Comparison of ENCODE assay signal across 8 cellular contexts in the genomic region with DNA sequence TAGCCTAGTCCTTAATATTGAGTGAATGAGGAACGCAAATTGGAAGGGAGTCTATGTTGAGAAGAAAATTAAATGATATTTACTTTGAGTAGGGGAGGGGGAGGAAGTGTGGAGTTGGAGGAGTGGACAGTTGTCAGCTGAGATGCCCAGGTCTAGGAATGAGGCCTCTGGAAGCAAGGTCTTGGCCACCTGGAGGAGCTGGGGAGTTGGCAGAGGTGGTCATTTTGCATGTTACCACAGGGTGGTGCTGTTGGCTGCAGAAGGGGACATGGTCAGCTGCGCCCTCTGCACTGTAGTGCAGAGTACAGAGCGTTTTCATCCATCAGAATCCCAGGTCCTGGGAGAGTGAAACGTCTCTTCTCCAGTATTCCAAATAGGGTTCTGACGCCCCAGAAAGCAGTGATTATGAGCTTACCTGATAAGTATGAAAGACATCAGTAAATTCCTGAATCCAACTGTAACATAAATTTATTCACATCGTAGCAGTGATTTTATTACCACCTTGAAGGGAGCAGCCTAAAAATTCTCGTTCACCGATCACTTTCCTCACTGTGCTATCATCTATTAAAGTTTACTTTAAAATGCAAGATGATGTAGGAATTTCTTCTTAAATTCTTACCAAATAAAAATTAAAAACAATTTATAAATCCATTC. TPM values are rescaled to one million over a fixed set of nuclear protein-coding genes. Genes with fewer than 3 reads are reported as not detected.
DNase-seq lines count a peak whose midpoint lies in the region; ATAC-seq, FAIRE-seq and TF ChIP-seq lines count a peak whose summit lies in the region.

No MANE protein-coding gene starts in this region.

- H3K27me3 Mint-ChIP-seq in activated naive CD8-positive, alpha-beta T cell, result no peaks in the 10 kb centered on the region
- no peaks in the 10 kb centered on the region for H3K27me3 Mint-ChIP-seq in progenitor cell of endocrine pancreas

- peaks cover 14% of the 10 kb centered on the region for H3K4me1 Mint-ChIP-seq in activated naive CD8-positive, alpha-beta T cell (ENCODE audit: low read depth)
- no peaks in the 10 kb centered on the region for H3K4me1 Mint-ChIP-seq in progenitor cell of endocrine pancreas (ENCODE audit: low read depth)

- peak; percentile 76 for TF ChIP-seq CTCF in D721Med (IDR thresholded peaks at IDR 0.05; ENCODE audit: insufficient read depth, missing control alignments)
- TF ChIP-seq CTCF in HL-60 (IDR thresholded peaks at IDR 0.05; ENCODE audit: insufficient read depth, low read length), result peak; percentile 87
- peak; percentile 92 for TF ChIP-seq CTCF in cardiac muscle cell (IDR thresholded peaks at IDR 0.05; ENCODE audit: low read depth, low read length)
- peak; percentile 98 for TF ChIP-seq CTCF in progenitor cell of endocrine pancreas (IDR thresholded peaks at IDR 0.05; ENCODE audit: unreplicated experiment)

- H3K4me3 Mint-ChIP-seq in activated naive CD8-positive, alpha-beta T cell, result no peak overlapping the region
- H3K4me3 Mint-ChIP-seq in progenitor cell of endocrine pancreas (ENCODE audit: low read depth), result no peak overlapping the region

- no peak overlapping the region for H3K4me3 ChIP-seq in HL-60 (replicated peaks; ENCODE audit: insufficient read depth, low read length)
- no peak overlapping the region for H3K4me3 ChIP-seq in cardiac muscle cell

- peak; percentile 41 for DNase-seq in D721Med (ENCODE audit: insufficient read length, low spot score)
- DNase-seq in HL-60 (ENCODE audit: low read depth in 1 of 2, low spot score in 1 of 2), result peak; percentile 41 to 50
- DNase-seq in NOMO-1 treated with dmso at 0.1 percent for 144 hours (lab: John Stamatoyannopoulos, UW; ENCODE audit: unreplicated experiment), result peak; percentile 14
- DNase-seq in cardiac muscle cell (ENCODE audit: low read depth in 1 of 2, low spot score in 1 of 2), result peak; percentile 83 to 85
- DNase-seq in progenitor cell of endocrine pancreas (ENCODE audit: low spot score, unreplicated experiment), result peak; percentile 70
- DNase-seq in activated gamma-delta T cell (lab: John Stamatoyannopoulos, UW), result no peak

- no peaks in the 10 kb centered on the region for H3K27me3 ChIP-seq in HL-60 (ENCODE audit: insufficient read depth, poor library complexity, severe bottlenecking)
- no peaks in the 10 kb centered on the region for H3K27me3 ChIP-seq in cardiac muscle cell

- H3K4me1 ChIP-seq in cardiac muscle cell (ENCODE audit: low read depth), result no peaks in the 10 kb centered on the region

- peaks cover 26% of the 10 kb centered on the region for H3K36me3 ChIP-seq in cardiac muscle cell

- FAIRE-seq in D721Med (lab: Jason Lieb, UNC), result no peak

- no peaks in the 10 kb centered on the region for H3K9me3 Mint-ChIP-seq in activated naive CD8-positive, alpha-beta T cell (ENCODE audit: low read depth)
- no peaks in the 10 kb centered on the region for H3K9me3 Mint-ChIP-seq in progenitor cell of endocrine pancreas (ENCODE audit: low read depth)

- H3K27ac Mint-ChIP-seq in activated naive CD8-positive, alpha-beta T cell, result peak overlapping the region; percentile 59
- peak overlapping the region; percentile 29 for H3K27ac Mint-ChIP-seq in progenitor cell of endocrine pancreas

- ATAC-seq in HG03460 (IDR thresholded peaks at IDR 0.05; ENCODE audit: unreplicated experiment), result no peak

- H3K27ac ChIP-seq in HL-60 (replicated peaks) (no peak overlapping the region), cardiac muscle cell (no peak overlapping the region)

- peaks cover 2% of the 10 kb centered on the region for H3K36me3 Mint-ChIP-seq in activated naive CD8-positive, alpha-beta T cell
- H3K36me3 Mint-ChIP-seq in progenitor cell of endocrine pancreas (ENCODE audit: insufficient read depth), result peaks cover 34% of the 10 kb centered on the region

- H3K9me3 ChIP-seq in cardiac muscle cell (ENCODE audit: low read depth), result no peaks in the 10 kb centered on the region

RNA-seq across cellular contexts. Expression of gene PARK7, which starts 13.8 kb away (rescaled TPM):
- total RNA-seq in cardiac muscle cell (199 and 241 TPM in 2 replicates), progenitor cell of endocrine pancreas (218 and 229 TPM in 2 replicates)
- 494 and 603 TPM in 2 replicates for polyA plus RNA-seq in cardiac muscle cell

RNA-seq across cellular contexts. Expression of gene TNFRSF9, which starts 34.7 kb away (rescaled TPM):
- total RNA-seq in cardiac muscle cell (0.14 TPM in 1 of 2 replicates, not detected in the other), progenitor cell of endocrine pancreas (0.27 and 0.60 TPM in 2 replicates)
- polyA plus RNA-seq in cardiac muscle cell, result 0.52 TPM in 1 of 2 replicates, not detected in the other

RNA-seq across cellular contexts. Expression of gene ERRFI1, which starts 50.8 kb away (rescaled TPM):
- total RNA-seq in cardiac muscle cell (8.6 and 9.7 TPM in 2 replicates), progenitor cell of endocrine pancreas (138 and 139 TPM in 2 replicates)
- polyA plus RNA-seq in cardiac muscle cell, result 7.1 and 8.3 TPM in 2 replicates

Comparison
In these comparisons a context has a peak if more than half of its experiments do, and no peak if none do; other contexts are left out.
1. RNA of gene ERRFI1, which starts 50.8 kb away (total RNA-seq): 138 to 139 TPM in progenitor cell of endocrine pancreas; 8.6 to 9.7 TPM in cardiac muscle cell; every median in the first group is over 10 times any median in the second.
2. Peak in every context shown above with its lines, with median percentiles within 50 percentile points of each other: CTCF ChIP-seq.